In genomic region chr20:41524980-41525613, GRCh38 we compare ENCODE assay signal across 8 cellular contexts.
DNase-seq lines count a peak whose midpoint lies in the region; ATAC-seq and TF ChIP-seq lines count a peak whose summit lies in the region.

No MANE protein-coding gene starts in this region.

- no peak for ATAC-seq in GM19452 (IDR thresholded peaks at IDR 0.05; ENCODE audit: unreplicated experiment)
- no peak for ATAC-seq in HG02610 (IDR thresholded peaks at IDR 0.05; ENCODE audit: unreplicated experiment)

- no peaks in the 10 kb centered on the region for H3K27me3 ChIP-seq in colonic mucosa
- H3K27me3 ChIP-seq in uterus, result no peaks in the 10 kb centered on the region

- intact Hi-C loops in colonic mucosa (cut with DNase I) (no loop called here), uterus (cut with DNase I; ENCODE audit: low total_unique reads) (no loop called here)

- H3K4me1 Mint-ChIP-seq in activated naive CD4-positive, alpha-beta T cell treated with anti-CD3 and anti-CD28 coated beads, Interleukin-2, amount 50 U/mL, for 24 hours, result peaks cover 43% of the 10 kb centered on the region
- H3K4me1 Mint-ChIP-seq in activated naive CD4-positive, alpha-beta T cell treated with anti-CD3 and anti-CD28 coated beads, Interleukin-2, amount 10 ng/mL, durations not matched to agents 7 days and 5 days, result peaks cover 9% of the 10 kb centered on the region

- CTCF ChIA-PET in activated naive CD4-positive, alpha-beta T cell treated with anti-CD3 and anti-CD28 coated beads, Interleukin-2, amount 10 ng/mL, durations not matched to agents 7 days and 5 days (lab: Charles Lee), result no interaction called here

- H3K4me3 ChIP-seq in colonic mucosa, result no peak overlapping the region
- H3K4me3 ChIP-seq in mesodermal cell (ENCODE audit: extremely low read depth, insufficient read depth, low read length, poor library complexity, severe bottlenecking), result no peak overlapping the region
- no peak overlapping the region for H3K4me3 ChIP-seq in uterus

- no peak overlapping the region for H3K4me3 Mint-ChIP-seq in activated naive CD4-positive, alpha-beta T cell treated with anti-CD3 and anti-CD28 coated beads, Interleukin-2, amount 50 U/mL, for 24 hours
- H3K4me3 Mint-ChIP-seq in activated naive CD4-positive, alpha-beta T cell treated with anti-CD3 and anti-CD28 coated beads, Interleukin-2, amount 10 ng/mL, durations not matched to agents 7 days and 5 days, result no peak overlapping the region

- peak overlapping the region; percentile 11 for H3K27ac Mint-ChIP-seq in activated naive CD4-positive, alpha-beta T cell treated with anti-CD3 and anti-CD28 coated beads, Interleukin-2, amount 50 U/mL, for 24 hours
- H3K27ac Mint-ChIP-seq in activated naive CD4-positive, alpha-beta T cell treated with anti-CD3 and anti-CD28 coated beads, Interleukin-2, amount 10 ng/mL, durations not matched to agents 7 days and 5 days, result no peak overlapping the region

- no peaks in the 10 kb centered on the region for H3K9me3 Mint-ChIP-seq in activated naive CD4-positive, alpha-beta T cell treated with anti-CD3 and anti-CD28 coated beads, Interleukin-2, amount 50 U/mL, for 24 hours
- no peaks in the 10 kb centered on the region for H3K9me3 Mint-ChIP-seq in activated naive CD4-positive, alpha-beta T cell treated with anti-CD3 and anti-CD28 coated beads, Interleukin-2, amount 10 ng/mL, durations not matched to agents 7 days and 5 days

- peaks cover 21% of the 10 kb centered on the region for H3K36me3 Mint-ChIP-seq in activated naive CD4-positive, alpha-beta T cell treated with anti-CD3 and anti-CD28 coated beads, Interleukin-2, amount 50 U/mL, for 24 hours
- H3K36me3 Mint-ChIP-seq in activated naive CD4-positive, alpha-beta T cell treated with anti-CD3 and anti-CD28 coated beads, Interleukin-2, amount 10 ng/mL, durations not matched to agents 7 days and 5 days, result peaks cover 26% of the 10 kb centered on the region

- H3K9ac ChIP-seq in colonic mucosa (ENCODE audit: low read depth in 2 of 2, low read length in 2 of 2), result peak overlapping the region in 1 of 2 donors; percentile 7

- H3K4me1 ChIP-seq in colonic mucosa, result peaks cover 3% of the 10 kb centered on the region
- H3K4me1 ChIP-seq in mesodermal cell (ENCODE audit: control insufficient read depth, insufficient read depth, low read length, poor library complexity, severe bottlenecking), result no peaks in the 10 kb centered on the region
- no peaks in the 10 kb centered on the region for H3K4me1 ChIP-seq in uterus

- DNase-seq in activated naive CD4-positive, alpha-beta T cell treated with anti-CD3 and anti-CD28 coated beads, Interleukin-2, amount 10 ng/mL, durations not matched to agents 7 days and 5 days, result no peak
- DNase-seq in colonic mucosa (peak; percentile 82), uterus (peak; percentile 49 to 64), HT-29 (ENCODE audit: low spot score) (no peak)

- no peak for TF ChIP-seq CTCF in colonic mucosa (IDR thresholded peaks at IDR 0.05)
- TF ChIP-seq CTCF in uterus (IDR thresholded peaks at IDR 0.05), result no peak

- H3K9me3 ChIP-seq in colonic mucosa, result no peaks in the 10 kb centered on the region
- H3K9me3 ChIP-seq in mesodermal cell (ENCODE audit: control insufficient read depth, low read length), result no peaks in the 10 kb centered on the region
- no peaks in the 10 kb centered on the region for H3K9me3 ChIP-seq in uterus

- no peaks in the 10 kb centered on the region for H3K27me3 Mint-ChIP-seq in activated naive CD4-positive, alpha-beta T cell treated with anti-CD3 and anti-CD28 coated beads, Interleukin-2, amount 50 U/mL, for 24 hours
- H3K27me3 Mint-ChIP-seq in activated naive CD4-positive, alpha-beta T cell treated with anti-CD3 and anti-CD28 coated beads, Interleukin-2, amount 10 ng/mL, durations not matched to agents 7 days and 5 days, result no peaks in the 10 kb centered on the region

- peak overlapping the region; percentile 45 for H3K27ac ChIP-seq in colonic mucosa
- peak overlapping the region; percentile 11 for H3K27ac ChIP-seq in mesodermal cell (ENCODE audit: low read depth, low read length, severe bottlenecking)
- no peak overlapping the region for H3K27ac ChIP-seq in uterus

- H3K36me3 ChIP-seq in colonic mucosa (no peaks in the 10 kb centered on the region), mesodermal cell (ENCODE audit: control insufficient read depth, insufficient read depth, low read length) (peaks cover 31% of the 10 kb centered on the region), uterus (no peaks in the 10 kb centered on the region)

- no peak for TF ChIP-seq POLR2A in uterus (IDR thresholded peaks at IDR 0.05)

- WGBS in mesodermal cell (ENCODE audit: insufficient coverage in 2 of 2), 2 experiments, result 94 to 95% methylated on average over 4 to 6 of the region's 6 CpGs

Comparison
In these comparisons a context has a peak if more than half of its experiments do, and no peak if none do; other contexts are left out.
1. DNase-seq: peak in colonic mucosa (single experiment) and uterus (2 of 2); none in activated naive CD4-positive, alpha-beta T cell treated with anti-CD3 and anti-CD28 coated beads, Interleukin-2, amount 10 ng/mL, durations not matched to agents 7 days and 5 days (single experiment) and HT-29 (single experiment).
2. H3K27ac ChIP-seq: peak in colonic mucosa (single experiment) and mesodermal cell (single experiment); none in uterus (0 of 2).